In the genomic region with DNA sequence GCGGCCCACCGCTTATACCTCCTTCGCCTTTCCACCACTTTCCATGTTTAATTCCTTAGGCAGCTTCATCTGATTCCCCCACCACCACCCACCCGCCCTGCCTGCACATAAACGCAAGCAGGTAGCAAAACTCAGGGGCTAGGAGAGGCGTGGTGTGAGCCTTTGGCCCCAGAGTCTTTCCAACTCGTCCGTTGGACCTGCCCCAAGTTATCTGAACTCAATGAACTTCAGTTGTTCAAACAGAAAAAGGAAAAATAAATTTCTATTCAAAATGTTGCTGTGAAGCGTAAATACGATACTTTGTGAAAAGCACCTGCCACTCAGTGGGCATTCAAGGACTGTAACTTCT, we compare ENCODE assay signal across 8 cellular contexts. TPM values are rescaled to one million over a fixed set of nuclear protein-coding genes. Genes with fewer than 3 reads are reported as not detected.
A peak's percentile ranks its signal among the peaks of the same experiment; 100 is the strongest.
DNase-seq lines count a peak whose midpoint lies in the region; ATAC-seq and TF ChIP-seq lines count a peak whose summit lies in the region.

No MANE protein-coding gene starts in this region.

- no peak overlapping the region for H3K56ac ChIP-seq in IMR-90 (ENCODE audit: extremely low read depth, insufficient read depth, low read length)

- POLR2A ChIA-PET in IMR-90 (lab: Charles Lee; ENCODE audit: unreplicated experiment), result no interaction called here
- POLR2A ChIA-PET in naive thymus-derived CD4-positive, alpha-beta T cell (lab: Charles Lee), result interaction anchor here (1.7 to 4.6 kb wide), 2 partner anchors 20 to 148 kb away, joined by 8 to 21 read pairs; a partner anchor contains a TSS

- no peak for TF ChIP-seq RAD21 in IMR-90 (IDR thresholded peaks at IDR 0.05; ENCODE audit: low read length)

- TF ChIP-seq POLR2A in IMR-90 (IDR thresholded peaks at IDR 0.05; ENCODE audit: low read depth, low read length), result no peak

- H4K8ac ChIP-seq in IMR-90 (ENCODE audit: low read depth in 2 of 2, low read length in 2 of 2), result no peak overlapping the region; a peak in 1 of 4 replicates

- peaks cover 0 to 52% (median 5%) of the 10 kb centered on the region in 5 donors for H3K27me3 Mint-ChIP-seq in naive thymus-derived CD4-positive, alpha-beta T cell

- H3K14ac ChIP-seq in IMR-90 (replicated peaks; ENCODE audit: low read depth, low read length), result no peak overlapping the region

- CTCF ChIA-PET in IMR-90 (lab: Yijun Ruan, JAX), result no interaction called here
- CTCF ChIA-PET in naive thymus-derived CD4-positive, alpha-beta T cell (lab: Charles Lee), result interaction anchor here (1.1 kb wide), 1 partner anchor 20 kb away, joined by 3 read pairs; no protein-coding TSS in a partner anchor

- H3K4ac ChIP-seq in IMR-90 (ENCODE audit: low read depth, low read length), result no peak overlapping the region

- H2BK20ac ChIP-seq in IMR-90 (ENCODE audit: low read depth, low read length), result no peak overlapping the region

- H3K9me3 Mint-ChIP-seq in naive thymus-derived CD4-positive, alpha-beta T cell, result no peaks in the 10 kb centered on the region

- no peaks in the 10 kb centered on the region for H4K20me1 ChIP-seq in IMR-90 (ENCODE audit: insufficient read depth, low read length)

- H3K27ac ChIP-seq in ACC112 (ENCODE audit: low read depth, low read length) (no peak overlapping the region), IMR-90 (ENCODE audit: insufficient read depth, low read length) (no peak overlapping the region), colonic mucosa (no peak overlapping the region)
- H3K27ac ChIP-seq in naive thymus-derived CD4-positive, alpha-beta T cell (ENCODE audit: low read depth, low read length), result peak overlapping the region; percentile 76

- no peaks in the 10 kb centered on the region for H3K36me3 Mint-ChIP-seq in naive thymus-derived CD4-positive, alpha-beta T cell

- H3K36me3 ChIP-seq in ACC112 (ENCODE audit: insufficient read depth, low read length) (no peaks in the 10 kb centered on the region), IMR-90 (ENCODE audit: control insufficient read depth, insufficient read depth, low read length) (no peaks in the 10 kb centered on the region), colonic mucosa (no peaks in the 10 kb centered on the region)
- H3K36me3 ChIP-seq in naive thymus-derived CD4-positive, alpha-beta T cell (ENCODE audit: control insufficient read depth in 2 of 3, insufficient read depth in 3 of 3, low read length in 3 of 3), result no peaks in the 10 kb centered on the region

- H2AFZ ChIP-seq in ACC112 (ENCODE audit: low read length, unreplicated experiment), result no peak overlapping the region
- H2AFZ ChIP-seq in IMR-90 (replicated peaks; ENCODE audit: low read length, poor library complexity), result peak overlapping the region; percentile 87

- no peak overlapping the region for H3K23ac ChIP-seq in IMR-90 (ENCODE audit: low read depth, low read length)

- H4K91ac ChIP-seq in IMR-90 (ENCODE audit: insufficient read depth, low read depth, low read length), result no peak overlapping the region

- TF ChIP-seq CTCF in IMR-90 (conservative IDR thresholded peaks at IDR 0.05; ENCODE audit: low read depth, low read length) (no peak), colonic mucosa (IDR thresholded peaks at IDR 0.05) (no peak)

- no peaks in the 10 kb centered on the region for H3K79me1 ChIP-seq in IMR-90 (ENCODE audit: low read depth in 1 of 2, low read length in 2 of 2)

- no peak overlapping the region for H2AK9ac ChIP-seq in IMR-90 (replicated peaks; ENCODE audit: low read depth, low read length, poor library complexity)

- intact Hi-C loops in IMR-90 (cut with micrococcal nuclease), result loop anchor here (2.0 to 5.0 kb wide), 2 partner anchors 129 to 141 kb away; no protein-coding TSS in a partner anchor
- intact Hi-C loops in colonic mucosa (cut with DNase I), result loop anchor here (5.0 kb wide), 1 partner anchor 121 kb away; no protein-coding TSS in a partner anchor
- intact Hi-C loops in naive thymus-derived CD4-positive, alpha-beta T cell (cut with micrococcal nuclease), result loop anchor here (1.0 to 5.0 kb wide), 16 partner anchors 21 to 1441 kb away; a partner anchor contains a TSS

- in situ Hi-C loops in IMR-90 (cut with MboI; ENCODE audit: low sequenced_read_pairs), result no loop called here

- peaks cover 5 to 17% (median 11%) of the 10 kb centered on the region in 7 donors for H3K4me1 Mint-ChIP-seq in naive thymus-derived CD4-positive, alpha-beta T cell

- 0% methylated on average over 3 of the region's 10 CpGs; no CpG with 5 or more reads in 1 of the 2 experiments for WGBS in IMR-90 (ENCODE audit: extremely low coverage in 2 of 2, insufficient read length in 1 of 2), 2 experiments

- H3K18ac ChIP-seq in IMR-90 (ENCODE audit: low read depth, low read length), result no peak overlapping the region

- H3K9me1 ChIP-seq in IMR-90 (ENCODE audit: insufficient read depth, low read length), result no peaks in the 10 kb centered on the region

- H2AK5ac ChIP-seq in IMR-90 (ENCODE audit: low read depth, low read length), result no peak overlapping the region

- no peak for ATAC-seq in IMR-90 (ENCODE audit: low read depth)
- ATAC-seq in naive thymus-derived CD4-positive, alpha-beta T cell, result no peak
- ATAC-seq in HG03025 (IDR thresholded peaks at IDR 0.05; ENCODE audit: low FRiP score, unreplicated experiment), result no peak

- H3K79me2 ChIP-seq in ACC112 (ENCODE audit: control insufficient read depth, insufficient read depth, low read length, unreplicated experiment), result no peaks in the 10 kb centered on the region

- H3K4me2 ChIP-seq in IMR-90 (ENCODE audit: low read depth, low read length), result peak overlapping the region; percentile 64; the same call in 1 of the 2 replicates

- H3K4me3 ChIP-seq in ACC112 (ENCODE audit: low read depth, low read length), result peak overlapping the region; percentile 56
- peak overlapping the region; percentile 20; the same call in 1 of the 2 replicates for H3K4me3 ChIP-seq in IMR-90 (ENCODE audit: insufficient read depth, low read depth, low read length)
- H3K4me3 ChIP-seq in colonic mucosa, result peak overlapping the region; percentile 63
- peak overlapping the region; percentile 22 for H3K4me3 ChIP-seq in naive thymus-derived CD4-positive, alpha-beta T cell (ENCODE audit: low read length)

- H3K9me3 ChIP-seq in IMR-90 (ENCODE audit: control insufficient read depth, insufficient read depth, low read length), result no peaks in the 10 kb centered on the region
- no peaks in the 10 kb centered on the region for H3K9me3 ChIP-seq in colonic mucosa
- H3K9me3 ChIP-seq in naive thymus-derived CD4-positive, alpha-beta T cell (ENCODE audit: control insufficient read depth in 2 of 3, low read length in 3 of 3), result no peaks in the 10 kb centered on the region

- H3K27ac Mint-ChIP-seq in naive thymus-derived CD4-positive, alpha-beta T cell, result peak overlapping the region in 7 of 9 donors; percentile 79 to 98 (median 97)

- no peak overlapping the region for H2BK5ac ChIP-seq in IMR-90 (ENCODE audit: low read depth, low read length, poor library complexity, severe bottlenecking)

- no peak overlapping the region for H2BK15ac ChIP-seq in IMR-90 (ENCODE audit: low read depth, low read length)

- DNase-seq in IMR-90, result no peak
- no peak for DNase-seq in colonic mucosa
- no peak for DNase-seq in naive thymus-derived CD4-positive, alpha-beta T cell
- DNase-seq in SW 1271 (lab: John Stamatoyannopoulos, UW), result no peak
- no peak for DNase-seq in stimulated activated CD4-positive, alpha-beta T cell treated with anti-CD3 and anti-CD28 coated beads, Interleukin-4, amount 100 ng/mL, for 4 hours
- DNase-seq in NCI-H146 treated with DMSO at 0.1 percent for 48 hours (lab: John Stamatoyannopoulos, UW; ENCODE audit: unreplicated experiment), result no peak

- dilution Hi-C loops in IMR-90 (cut with HindIII; ENCODE audit: low sequenced_read_pairs, unreplicated experiment), result no loop called here

- BruUV-seq in IMR-90 (replicated peaks; lab: Mats Ljungman, UMichigan), result no TSS peak

- no peak overlapping the region for H4K5ac ChIP-seq in IMR-90 (ENCODE audit: low read depth, low read length)

- peaks cover 7% of the 10 kb centered on the region; the same call in 1 of the 2 replicates for H3K27me3 ChIP-seq in ACC112 (ENCODE audit: insufficient read depth, low read length)
- peaks cover 21% of the 10 kb centered on the region for H3K27me3 ChIP-seq in IMR-90 (ENCODE audit: control insufficient read depth, insufficient read depth, low read length)
- no peaks in the 10 kb centered on the region for H3K27me3 ChIP-seq in colonic mucosa
- no peaks in the 10 kb centered on the region for H3K27me3 ChIP-seq in naive thymus-derived CD4-positive, alpha-beta T cell (ENCODE audit: control insufficient read depth in 2 of 2, insufficient read depth in 2 of 2, low read length in 2 of 2)

- H2BK120ac ChIP-seq in IMR-90 (ENCODE audit: low read depth, low read length), result no peak overlapping the region

- H3K4me1 ChIP-seq in ACC112 (ENCODE audit: control insufficient read depth, insufficient read depth, low read length, unreplicated experiment) (no peaks in the 10 kb centered on the region), IMR-90 (ENCODE audit: control insufficient read depth, insufficient read depth, low read length) (no peaks in the 10 kb centered on the region), colonic mucosa (no peaks in the 10 kb centered on the region)
- H3K4me1 ChIP-seq in naive thymus-derived CD4-positive, alpha-beta T cell (ENCODE audit: control insufficient read depth in 2 of 2, insufficient read depth in 2 of 2, low read length in 2 of 2), result peaks cover 4 to 5% of the 10 kb centered on the region in 2 donors

- peak overlapping the region; percentile 79 to 93 (median 92) for H3K4me3 Mint-ChIP-seq in naive thymus-derived CD4-positive, alpha-beta T cell

- H3K9ac ChIP-seq in IMR-90 (ENCODE audit: low read depth, low read length) (no peak overlapping the region), colonic mucosa (ENCODE audit: low read depth in 2 of 2, low read length in 2 of 2) (no peak overlapping the region)

TF ChIP-seq in IMR-90, 13 proteins besides CTCF, POLR2A, EP300 and RAD21 (continues in another document):
- no peak for TF ChIP-seq CEBPB (IDR thresholded peaks at IDR 0.05; ENCODE audit: low read depth, low read length)
- TF ChIP-seq MAFK (IDR thresholded peaks at IDR 0.05; ENCODE audit: low read depth, low read length), result no peak
- TF ChIP-seq MAZ (IDR thresholded peaks at IDR 0.05; ENCODE audit: borderline replicate concordance, low read depth, low read length), result no peak
- no peak for TF ChIP-seq RCOR1 (IDR thresholded peaks at IDR 0.05; ENCODE audit: insufficient replicate concordance, low read length)
- no peak for TF ChIP-seq CHD1 (IDR thresholded peaks at IDR 0.05; ENCODE audit: low read depth, low read length)
- TF ChIP-seq NFE2L2 (IDR thresholded peaks at IDR 0.05; ENCODE audit: low read depth, low read length), result no peak
- no peak for TF ChIP-seq BHLHE40 (IDR thresholded peaks at IDR 0.05; ENCODE audit: low read depth, low read length)
- TF ChIP-seq MXI1 (IDR thresholded peaks at IDR 0.05; ENCODE audit: borderline replicate concordance, low read depth, low read length), result no peak

RNA-seq across cellular contexts. Expression of a gene that starts 0.8 kb away (rescaled TPM):
- total RNA-seq in IMR-90 (2012; rRNA removed) (2.2 and 3.8 TPM in 2 replicates), colonic mucosa (10 to 100 TPM in 1 of 2 donors, 1 to 10 TPM in 1; 2.3 to 10.5 TPM)
- polyA plus RNA-seq in IMR-90 (2012; rRNA removed), result 1.2 and 1.4 TPM in 2 replicates
- polyA plus RNA-seq in IMR-90 (2012; cell fraction: cytosol; rRNA removed), result 0.74 and 1.0 TPM in 2 replicates
- 0.65 and 2.6 TPM in 2 replicates for polyA plus RNA-seq in IMR-90 (2012; cell fraction: nucleus; rRNA removed; ENCODE audit: low replicate concordance)
- 1 to 10 TPM; 1.5 to 4.8 (median 2.3) TPM for total RNA-seq in naive thymus-derived CD4-positive, alpha-beta T cell
- polyA plus RNA-seq in naive thymus-derived CD4-positive, alpha-beta T cell, result under 1 TPM; 0.24 to 0.69 TPM
